In the genomic region with DNA sequence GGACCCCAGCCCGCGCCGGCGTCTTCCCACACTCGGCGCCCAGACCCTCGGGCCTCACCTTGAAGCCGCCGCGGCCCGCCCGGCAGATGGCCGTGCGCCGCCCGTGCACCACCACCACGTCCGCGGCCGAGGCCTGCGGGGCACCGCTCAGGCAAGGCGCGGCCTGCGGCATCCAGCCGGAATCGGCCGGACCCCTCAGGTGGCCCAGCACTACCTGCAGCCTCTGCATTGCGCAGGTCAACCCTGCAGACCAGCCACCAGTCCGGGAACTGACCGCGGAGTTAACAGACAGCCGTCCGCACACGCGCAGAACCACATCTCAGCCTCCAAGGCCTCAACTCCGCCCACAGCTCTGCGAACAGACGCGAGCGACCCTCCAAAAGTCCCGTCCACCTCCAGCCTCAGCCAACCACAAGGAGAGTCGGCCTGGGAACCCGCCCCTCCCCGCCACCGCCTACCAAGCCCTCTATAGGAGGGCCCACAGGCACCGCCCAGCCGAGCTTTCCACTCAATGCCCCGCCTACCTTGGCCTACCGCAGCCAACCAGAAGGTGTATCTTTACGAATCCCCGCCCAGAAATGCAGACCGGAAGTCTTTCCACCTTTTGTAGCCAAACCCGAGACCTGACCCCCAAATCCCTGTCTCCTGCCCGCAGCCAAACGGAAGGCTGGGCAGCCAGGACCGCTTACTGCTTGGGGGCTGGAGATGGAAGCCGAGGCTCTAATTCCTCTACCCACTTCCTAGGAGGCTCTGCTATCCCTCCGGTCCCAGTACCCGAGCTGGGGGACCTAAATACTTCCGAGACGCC, we compare ENCODE assay signal across 8 cellular contexts. TPM values are rescaled to one million over a fixed set of nuclear protein-coding genes. Genes with fewer than 3 reads are reported as not detected.
DNase-seq lines count a peak whose midpoint lies in the region; ATAC-seq and TF ChIP-seq lines count a peak whose summit lies in the region.

A gene with protein sequence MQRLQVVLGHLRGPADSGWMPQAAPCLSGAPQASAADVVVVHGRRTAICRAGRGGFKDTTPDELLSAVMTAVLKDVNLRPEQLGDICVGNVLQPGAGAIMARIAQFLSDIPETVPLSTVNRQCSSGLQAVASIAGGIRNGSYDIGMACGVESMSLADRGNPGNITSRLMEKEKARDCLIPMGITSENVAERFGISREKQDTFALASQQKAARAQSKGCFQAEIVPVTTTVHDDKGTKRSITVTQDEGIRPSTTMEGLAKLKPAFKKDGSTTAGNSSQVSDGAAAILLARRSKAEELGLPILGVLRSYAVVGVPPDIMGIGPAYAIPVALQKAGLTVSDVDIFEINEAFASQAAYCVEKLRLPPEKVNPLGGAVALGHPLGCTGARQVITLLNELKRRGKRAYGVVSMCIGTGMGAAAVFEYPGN (minus strand): TSS at position 321 of the 808 bp plus-strand sequence. CDS start 92 bp downstream, at position 229.

- H3K27me3 ChIP-seq in PC-9 (ENCODE audit: insufficient read depth, low read depth), result no peaks in the 10 kb centered on the region

- H2AFZ ChIP-seq in PC-9, result peak within 1 kb of the TSS; percentile 93

- no peaks in the 10 kb centered on the region for H3K9me2 ChIP-seq in PC-9 (ENCODE audit: insufficient read depth)

- intact Hi-C loops in PC-9 (cut with micrococcal nuclease; ENCODE audit: unreplicated experiment), result loop anchor here (1.0 to 10.0 kb wide), 6 partner anchors 17 to 1145 kb away; a partner anchor contains a TSS

- H3K36me3 ChIP-seq in PC-9 (ENCODE audit: low read depth), result no peaks in the 10 kb centered on the region; the same call in 1 of the 2 replicates

- H3F3A ChIP-seq in PC-9 (ENCODE audit: insufficient read depth, low read depth), result peaks cover 46% of the 10 kb centered on the region; the same call in 1 of the 2 replicates

- H3K4me3 ChIP-seq in Jurkat, Clone E6-1 (ENCODE audit: low read length), result peak within 1 kb of the TSS; percentile 86
- peak within 1 kb of the TSS; percentile 98 for H3K4me3 ChIP-seq in PC-9

- H3K4me1 ChIP-seq in PC-9 (replicated peaks; ENCODE audit: insufficient read depth), result peaks cover 71% of the 10 kb centered on the region

- H3K4me2 ChIP-seq in PC-9, result peak within 1 kb of the TSS; percentile 98

- BruUV-seq in PC-9 (replicated peaks; lab: Mats Ljungman, UMichigan), result no TSS peak

- CTCF ChIA-PET in PC-9 (lab: Charles Lee), result interaction anchor here (0.6 to 1.1 kb wide), 4 partner anchors 17 to 302 kb away, joined by 3 to 8 read pairs (median 3); no protein-coding TSS in a partner anchor

- no peak for TF ChIP-seq CTCF in PC-9 (conservative IDR thresholded peaks at IDR 0.05)

- no peaks in the 10 kb centered on the region; the same call in 1 of the 2 replicates for H4K20me1 ChIP-seq in PC-9 (ENCODE audit: insufficient read depth)

- ATAC-seq in GM21619 (IDR thresholded peaks at IDR 0.05; ENCODE audit: unreplicated experiment), result peak; percentile 87

- peaks cover 44% of the 10 kb centered on the region for H3K79me2 ChIP-seq in PC-9 (ENCODE audit: low read depth)

- peak; percentile 91 for DNase-seq in DMS153 (lab: John Stamatoyannopoulos, UW)
- DNase-seq in Jurkat, Clone E6-1 (ENCODE audit: low read depth, low spot score), result peak; percentile 97
- DNase-seq in PC-9, result peak; percentile 96 to 99
- peak; percentile 94 for DNase-seq in activated T-cell treated with anti-CD3 and anti-CD28 coated beads, Interleukin-2, amount 50 U/mL, for 1 hour
- peak; percentile 92 for DNase-seq in epithelial cell of prostate (ENCODE audit: low read depth, low spot score)
- DNase-seq in mucosa of gallbladder (ENCODE audit: low spot score), result peak; percentile 100
- peak; percentile 91 to 97 for DNase-seq in stimulated activated CD8-positive, alpha-beta memory T cell treated with anti-CD3 and anti-CD28 coated beads, Interleukin-4, amount 100 ng/mL, for 4 hours (ENCODE audit: low read depth in 2 of 2, low spot score in 1 of 2)

- peak within 1 kb of the TSS; percentile 69 for H3K27ac ChIP-seq in PC-9
- peak within 1 kb of the TSS; percentile 90 for H3K27ac ChIP-seq in epithelial cell of prostate

- POLR2A ChIA-PET in PC-9 (lab: Charles Lee; ENCODE audit: unreplicated experiment), result interaction anchor here (0.6 to 1.2 kb wide), 9 partner anchors 18 to 204 kb away, joined by 3 to 10 read pairs (median 5); a partner anchor contains a TSS

- no peaks in the 10 kb centered on the region for H3K9me3 ChIP-seq in PC-9 (ENCODE audit: insufficient read depth, low read depth)

RNA-seq across cellular contexts. Expression of the gene that starts here (rescaled TPM):
- 79.5 TPM for polyA plus RNA-seq in Jurkat, Clone E6-1 (2012; ENCODE audit: insufficient read depth, insufficient read length)
- total RNA-seq in PC-9 (2021), result 58.9 and 65.8 TPM in 2 replicates
- total RNA-seq in mucosa of gallbladder, result 135 TPM

Comparison
In these comparisons a context has a peak if more than half of its experiments do, and no peak if none do; other contexts are left out.
1. Peak in every context shown above with its lines: DNase-seq, ATAC-seq, H3K4me3 ChIP-seq and H3K27ac ChIP-seq.